In genomic region chr15:42392309-42393024, GRCh38 we compare ENCODE assay signal across 1 cellular context.
TF ChIP-seq lines count a peak whose summit lies in the region.

No MANE protein-coding gene starts in this region.

TF ChIP-seq in IMR-90, 13 proteins besides CTCF, POLR2A, EP300 and RAD21 (continued from another document):
- no peak for TF ChIP-seq MAFK (IDR thresholded peaks at IDR 0.05; ENCODE audit: low read depth, low read length)
